ENCODE assay signal across 10 cellular contexts in the genomic region with DNA sequence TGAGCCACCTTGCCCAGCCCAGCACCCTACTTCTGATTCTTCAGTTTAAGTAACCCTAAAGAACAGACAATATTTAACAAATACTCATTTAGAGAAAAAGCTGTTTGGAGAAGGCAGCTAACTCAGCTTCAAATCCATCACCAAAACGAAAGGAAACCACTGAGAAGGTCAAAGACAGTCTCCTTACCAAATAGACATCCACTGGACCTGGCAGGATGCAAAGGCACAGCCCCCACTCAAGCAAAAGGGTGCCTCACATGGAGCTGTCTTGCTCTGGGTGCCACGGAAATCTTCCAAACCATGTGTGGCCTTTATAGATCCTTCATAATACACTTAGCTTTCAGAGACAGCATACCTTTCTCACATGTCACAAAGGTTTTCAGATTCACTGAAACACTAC.
DNase-seq lines count a peak whose midpoint lies in the region; ATAC-seq, FAIRE-seq and TF ChIP-seq lines count a peak whose summit lies in the region.
"Had no signal": no experiment of that assay in that cellular context is flagged by ENCODE, and none has a peak within 500 bp of the region (broad histone marks: within the 10 kb centered on the region; RNA-seq: fewer than 3 reads in every experiment).

No MANE protein-coding gene starts in this region.

- no peak for FAIRE-seq in HepG2 (lab: Jason Lieb, UNC)
- FAIRE-seq: small intestine had no signal

- H3K79me1 ChIP-seq in mesenchymal stem cell (replicated peaks; ENCODE audit: low read length, poor library complexity, severe bottlenecking) = peaks cover 21% of the 10 kb centered on the region

- peak overlapping the region in 1 of 2 experiments; percentile 43 for H3K4ac ChIP-seq in mesenchymal stem cell (ENCODE audit: low read depth in 1 of 2, low read length in 2 of 2)

- BruUV-seq in HepG2 (replicated peaks; lab: Mats Ljungman, UMichigan) = no TSS peak

- TF ChIP-seq EP300 in HepG2 (IDR thresholded peaks at IDR 0.05; ENCODE audit: low read depth in 2 of 2, low read length in 2 of 2) (no peak), HepG2 (CRISPR knock-in tag; IDR thresholded peaks at IDR 0.05; ENCODE audit: borderline replicate concordance) (no peak)

- intact Hi-C loops in right lobe of liver (cut with DNase I) = no loop called here
- intact Hi-C loops in HepG2 (cut with micrococcal nuclease; ENCODE audit: unreplicated experiment) = no loop called here
- intact Hi-C loops in upper lobe of right lung (cut with DNase I) = no loop called here

- peak overlapping the region; percentile 38 to 86 for H3K18ac ChIP-seq in mesenchymal stem cell (ENCODE audit: low read depth in 1 of 2, low read length in 2 of 2)

- H2BK12ac ChIP-seq in mesenchymal stem cell (ENCODE audit: low read length in 2 of 2) = peak overlapping the region in 1 of 2 experiments; percentile 42

- H2AFZ ChIP-seq in HepG2 (ENCODE audit: low read length) (no peak overlapping the region), mesenchymal stem cell (ENCODE audit: low read depth, low read length) (no peak overlapping the region)

- H3K9ac ChIP-seq in HepG2 (ENCODE audit: insufficient read depth, low read depth, low read length) (no peak overlapping the region), mesenchymal stem cell (ENCODE audit: low read length) (no peak overlapping the region)

- CTCF ChIA-PET in HepG2 (lab: Yijun Ruan, JAX; ENCODE audit: low intra/inter-chr PET ratio, low total read pairs) = no interaction called here

- H2BK5ac ChIP-seq in mesenchymal stem cell (ENCODE audit: low read depth, low read length, poor library complexity, severe bottlenecking) = no peak overlapping the region

- H3K36me3 ChIP-seq in right lobe of liver (no peaks in the 10 kb centered on the region), HepG2 (replicated peaks in 1 of 2; ENCODE audit: control insufficient read depth in 1 of 2, insufficient read depth in 2 of 2, low read length in 2 of 2) (peaks cover 2 to 53% of the 10 kb centered on the region in 2 experiments), mesenchymal stem cell (ENCODE audit: control insufficient read depth in 1 of 2, insufficient read depth in 2 of 2, low read depth in 1 of 2, low read length in 2 of 2) (peaks cover 0 to 5% of the 10 kb centered on the region in 2 experiments), upper lobe of right lung (no peaks in the 10 kb centered on the region)

- DNase-seq in right lobe of liver (no peak), HepG2 (ENCODE audit: low spot score) (no peak), mesenchymal stem cell (peak; percentile 26), upper lobe of right lung (no peak), HK-2 (ENCODE audit: unreplicated experiment) (no peak)
- DNase-seq in stimulated activated CD4-positive, alpha-beta T cell treated with anti-CD3 and anti-CD28 coated beads, Interleukin-4, amount 100 ng/mL, for 4 hours = no peak
- DNase-seq: caudate nucleus had no signal

- TF ChIP-seq RAD21 in HepG2 (CRISPR knock-in tag; IDR thresholded peaks at IDR 0.05) = no peak

- H3K4me3 ChIP-seq in right lobe of liver (no peak overlapping the region), HepG2 (replicated peaks in 1 of 3; ENCODE audit: insufficient read depth in 1 of 3, low read depth in 2 of 3, low read length in 3 of 3) (no peak overlapping the region), mesenchymal stem cell (ENCODE audit: insufficient read depth in 1 of 2, low read depth in 1 of 2, low read length in 2 of 2) (no peak overlapping the region), upper lobe of right lung (no peak overlapping the region)

- no peak overlapping the region for H3K23ac ChIP-seq in mesenchymal stem cell (ENCODE audit: low read length in 2 of 2)

- peaks cover 56% of the 10 kb centered on the region for H4K20me1 ChIP-seq in HepG2 (ENCODE audit: insufficient read depth, low read length)

- peaks cover 0 to 8% (median 4%) of the 10 kb centered on the region in 4 donors for H3K4me1 ChIP-seq in right lobe of liver
- peaks cover 43% of the 10 kb centered on the region for H3K4me1 ChIP-seq in HepG2 (ENCODE audit: insufficient read depth, low read length)
- peaks cover 9% of the 10 kb centered on the region for H3K4me1 ChIP-seq in mesenchymal stem cell (ENCODE audit: control insufficient read depth, insufficient read depth, low read depth, low read length)
- H3K4me1 ChIP-seq in upper lobe of right lung = peaks cover 30% of the 10 kb centered on the region

- H4K8ac ChIP-seq in mesenchymal stem cell (ENCODE audit: low read length) = no peak overlapping the region

- H3K14ac ChIP-seq in mesenchymal stem cell (ENCODE audit: low read length in 2 of 2) = no peak overlapping the region

- no peak overlapping the region for H2AK5ac ChIP-seq in mesenchymal stem cell (ENCODE audit: low read length, severe bottlenecking)

- POLR2A ChIA-PET in HepG2 (lab: Yijun Ruan, JAX) = no interaction called here

- H2BK15ac ChIP-seq in mesenchymal stem cell (ENCODE audit: low read depth, poor library complexity, severe bottlenecking) = no peak overlapping the region

- H3K9me3 ChIP-seq in right lobe of liver (no peaks in the 10 kb centered on the region), HepG2 (ENCODE audit: low read length) (no peaks in the 10 kb centered on the region), mesenchymal stem cell (ENCODE audit: control insufficient read depth, low read length) (no peaks in the 10 kb centered on the region), upper lobe of right lung (no peaks in the 10 kb centered on the region)

- peak overlapping the region in 2 of 3 donors; percentile 14 to 33 for H3K27ac ChIP-seq in right lobe of liver
- no peak overlapping the region for H3K27ac ChIP-seq in HepG2 (ENCODE audit: extremely low read length, insufficient read depth, low read length)
- no peak overlapping the region for H3K27ac ChIP-seq in mesenchymal stem cell (ENCODE audit: low read length, poor library complexity, severe bottlenecking)
- H3K27ac ChIP-seq in upper lobe of right lung = peak overlapping the region; percentile 38

- TF ChIP-seq CTCF in right lobe of liver (IDR thresholded peaks at IDR 0.05) (no peak), HepG2 (CRISPR knock-in tag; IDR thresholded peaks at IDR 0.05) (no peak), upper lobe of right lung (IDR thresholded peaks at IDR 0.05) (no peak)

- 43% methylated on average over 2 of the region's 2 CpGs for WGBS in right lobe of liver (ENCODE audit: insufficient coverage, low coverage, low lambda C conversion rate, missing lambda C conversion rate)
- WGBS in HepG2 (ENCODE audit: low lambda C conversion rate) = 82% methylated on average over 2 of the region's 2 CpGs
- WGBS in mesenchymal stem cell = 77% methylated on average over 2 of the region's 2 CpGs

- peaks cover 22% of the 10 kb centered on the region for H3K4me1 Mint-ChIP-seq in activated naive CD8-positive, alpha-beta T cell (ENCODE audit: low read depth)

- peak overlapping the region; percentile 52 for H3K27ac Mint-ChIP-seq in activated naive CD8-positive, alpha-beta T cell

- in situ Hi-C loops in HepG2 (cut with HindIII; ENCODE audit: extremely low pct_ligation_motif_present, low pct_unique_long_range_greater_than_20kb) = no loop called here

- H3K9me3 Mint-ChIP-seq in activated naive CD8-positive, alpha-beta T cell (ENCODE audit: low read depth) = no peaks in the 10 kb centered on the region

- ATAC-seq in right lobe of liver (peak in 1 of 4 donors; percentile 24), HepG2 (no peak), upper lobe of right lung (no peak), HG03520 (IDR thresholded peaks at IDR 0.05; ENCODE audit: unreplicated experiment) (no peak)

- TF ChIP-seq POLR2A in right lobe of liver (IDR thresholded peaks at IDR 0.05) (no peak), HepG2 (IDR thresholded peaks at IDR 0.05; ENCODE audit: insufficient read depth in 1 of 2, low read depth in 2 of 2, low read length in 2 of 2) (no peak)

- no peaks in the 10 kb centered on the region for H3K27me3 Mint-ChIP-seq in activated naive CD8-positive, alpha-beta T cell

- H3K4me2 ChIP-seq in HepG2 (ENCODE audit: low read depth, low read length) (no peak overlapping the region), mesenchymal stem cell (ENCODE audit: low read length, poor library complexity, severe bottlenecking) (no peak overlapping the region)

- no peak overlapping the region for H3K4me3 Mint-ChIP-seq in activated naive CD8-positive, alpha-beta T cell

- no peak overlapping the region for H4K91ac ChIP-seq in mesenchymal stem cell (ENCODE audit: low read length)

- H2BK120ac ChIP-seq in mesenchymal stem cell (ENCODE audit: low read depth, low read length) = no peak overlapping the region

- H3K79me2 ChIP-seq in HepG2 (ENCODE audit: insufficient read depth, low read length) = peaks cover 86% of the 10 kb centered on the region

- H3K27me3 ChIP-seq in right lobe of liver (no peaks in the 10 kb centered on the region), HepG2 (ENCODE audit: control insufficient read depth in 1 of 2, insufficient read depth in 2 of 2, low read length in 2 of 2) (no peaks in the 10 kb centered on the region), mesenchymal stem cell (ENCODE audit: control insufficient read depth in 1 of 2, insufficient read depth in 1 of 2, low read length in 2 of 2) (no peaks in the 10 kb centered on the region), upper lobe of right lung (no peaks in the 10 kb centered on the region)

- H3K36me3 Mint-ChIP-seq in activated naive CD8-positive, alpha-beta T cell = peaks cover 28% of the 10 kb centered on the region

TF ChIP-seq in HepG2, 621 proteins besides CTCF, POLR2A, EP300 and RAD21 (continues in another document):
- TF ChIP-seq MBD4 (IDR thresholded peaks at IDR 0.05; ENCODE audit: borderline replicate concordance, low read length) = no peak
- no peak for TF ChIP-seq DNMT3B (CRISPR knock-in tag; conservative IDR thresholded peaks at IDR 0.05)
- no peak for TF ChIP-seq PHB2 (IDR thresholded peaks at IDR 0.05; ENCODE audit: partially characterized antibody)
- TF ChIP-seq, protein P1, sequence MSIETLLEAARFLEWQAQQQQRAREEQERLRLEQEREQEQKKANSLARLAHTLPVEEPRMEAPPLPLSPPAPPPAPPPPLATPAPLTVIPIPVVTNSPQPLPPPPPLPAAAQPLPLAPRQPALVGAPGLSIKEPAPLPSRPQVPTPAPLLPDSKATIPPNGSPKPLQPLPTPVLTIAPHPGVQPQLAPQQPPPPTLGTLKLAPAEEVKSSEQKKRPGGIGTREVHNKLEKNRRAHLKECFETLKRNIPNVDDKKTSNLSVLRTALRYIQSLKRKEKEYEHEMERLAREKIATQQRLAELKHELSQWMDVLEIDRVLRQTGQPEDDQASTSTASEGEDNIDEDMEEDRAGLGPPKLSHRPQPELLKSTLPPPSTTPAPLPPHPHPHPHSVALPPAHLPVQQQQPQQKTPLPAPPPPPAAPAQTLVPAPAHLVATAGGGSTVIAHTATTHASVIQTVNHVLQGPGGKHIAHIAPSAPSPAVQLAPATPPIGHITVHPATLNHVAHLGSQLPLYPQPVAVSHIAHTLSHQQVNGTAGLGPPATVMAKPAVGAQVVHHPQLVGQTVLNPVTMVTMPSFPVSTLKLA (IDR thresholded peaks at IDR 0.05) = no peak
- TF ChIP-seq ZNF572 (CRISPR knock-in tag; IDR thresholded peaks at IDR 0.05) = no peak
- TF ChIP-seq CREB1 (IDR thresholded peaks at IDR 0.05) = no peak
- no peak for TF ChIP-seq CREB1 (CRISPR knock-in tag; IDR thresholded peaks at IDR 0.05)
- no peak for TF ChIP-seq TAF1 (CRISPR knock-in tag; IDR thresholded peaks at IDR 0.05)

Comparison
In these comparisons a context has a peak if more than half of its experiments do, and no peak if none do; other contexts are left out.
1. H3K27ac ChIP-seq: peak in right lobe of liver (2 of 3) and upper lobe of right lung (single experiment); none in HepG2 (single experiment) and mesenchymal stem cell (single experiment).